Comparison of ENCODE assay signal across 10 cellular contexts in the genomic region with DNA sequence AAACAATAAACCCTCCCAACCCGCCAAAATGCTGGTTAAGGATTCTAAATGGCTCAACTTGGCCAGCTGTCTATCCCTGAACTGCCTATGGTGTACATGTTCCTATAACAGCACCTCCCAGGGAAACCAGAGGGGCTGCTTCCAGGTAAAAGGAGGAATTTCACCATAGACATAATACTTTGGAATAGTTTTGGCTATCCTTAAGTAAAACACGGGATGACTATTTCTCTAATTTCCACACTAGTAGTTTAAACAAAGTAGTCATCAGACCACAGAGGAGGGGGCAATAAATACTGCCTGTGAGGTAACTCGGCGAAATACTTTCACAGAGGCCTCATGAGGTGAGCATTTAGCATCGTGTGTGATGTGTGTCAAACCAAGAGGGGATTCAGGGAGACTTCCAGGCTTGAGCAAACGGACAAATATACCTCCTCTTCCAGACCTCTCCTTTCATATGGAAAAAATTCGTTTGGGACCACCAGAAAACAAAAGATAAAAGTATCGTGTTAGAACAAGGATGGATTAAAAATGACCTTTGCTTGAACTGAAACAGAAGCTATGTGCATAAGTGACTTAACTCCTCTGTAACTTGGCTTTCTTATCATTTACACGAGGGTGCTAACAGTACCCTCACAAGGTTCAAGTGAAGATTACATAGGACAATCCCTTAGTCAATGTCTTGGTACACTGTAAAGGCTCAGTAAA. TPM values are rescaled to one million over a fixed set of nuclear protein-coding genes. Genes with fewer than 3 reads are reported as not detected.
DNase-seq lines count a peak whose midpoint lies in the region; ATAC-seq, FAIRE-seq and TF ChIP-seq lines count a peak whose summit lies in the region.
"Had no signal": no experiment of that assay in that cellular context is flagged by ENCODE, and none has a peak within 500 bp of the region (broad histone marks: within the 10 kb centered on the region; RNA-seq: fewer than 3 reads in every experiment).

No MANE protein-coding gene starts in this region.

- H3K9ac ChIP-seq in kidney (ENCODE audit: low read length in 2 of 2) = peak overlapping the region; percentile 93 to 96

- H3K36me3 ChIP-seq in kidney (ENCODE audit: control insufficient read depth in 1 of 2, insufficient read depth in 2 of 2, low read length in 2 of 2) (no peaks in the 10 kb centered on the region), thoracic aorta (no peaks in the 10 kb centered on the region)

- FAIRE-seq in kidney (lab: Jason Lieb, UNC) = no peak
- FAIRE-seq: endometrium had no signal

- TF ChIP-seq CTCF in kidney (IDR thresholded peaks at IDR 0.05; ENCODE audit: borderline replicate concordance, extremely low read depth, insufficient read depth) (no peak), thoracic aorta (IDR thresholded peaks at IDR 0.05) (no peak)

- H3K4me1 Mint-ChIP-seq in activated CD4-positive, alpha-beta T cell treated with anti-CD3 and anti-CD28 coated beads, Interleukin-2, amount 10 ng/mL, durations not matched to agents 7 days and 5 days = peaks cover 25% of the 10 kb centered on the region
- H3K4me1 Mint-ChIP-seq in activated naive CD8-positive, alpha-beta T cell treated with anti-CD3 and anti-CD28 coated beads, Interleukin-2, amount 10 ng/mL, durations not matched to agents 7 days and 5 days = peaks cover 22% of the 10 kb centered on the region

- H3K27me3 Mint-ChIP-seq in activated CD4-positive, alpha-beta T cell treated with anti-CD3 and anti-CD28 coated beads, Interleukin-2, amount 10 ng/mL, durations not matched to agents 7 days and 5 days = no peaks in the 10 kb centered on the region
- H3K27me3 Mint-ChIP-seq in activated naive CD8-positive, alpha-beta T cell treated with anti-CD3 and anti-CD28 coated beads, Interleukin-2, amount 10 ng/mL, durations not matched to agents 7 days and 5 days = peaks cover 4% of the 10 kb centered on the region

- H3K4me3 Mint-ChIP-seq in activated CD4-positive, alpha-beta T cell treated with anti-CD3 and anti-CD28 coated beads, Interleukin-2, amount 10 ng/mL, durations not matched to agents 7 days and 5 days = peak overlapping the region; percentile 97
- H3K4me3 Mint-ChIP-seq in activated naive CD8-positive, alpha-beta T cell treated with anti-CD3 and anti-CD28 coated beads, Interleukin-2, amount 10 ng/mL, durations not matched to agents 7 days and 5 days = peak overlapping the region; percentile 98

- intact Hi-C loops in kidney (cut with DNase I) = no loop called here

- CTCF ChIA-PET in activated CD4-positive, alpha-beta T cell treated with anti-CD3 and anti-CD28 coated beads, Interleukin-2, amount 10 ng/mL, durations not matched to agents 7 days and 5 days (lab: Charles Lee) = interaction anchor here (0.6 to 1.5 kb wide), 2 partner anchors 11 to 112 kb away, joined by 4 to 5 read pairs; no protein-coding TSS in a partner anchor

- no peak for ATAC-seq in activated naive CD8-positive, alpha-beta T cell treated with anti-CD3 and anti-CD28 coated beads, Interleukin-2, amount 10 ng/mL, durations not matched to agents 7 days and 5 days (ENCODE audit: low read depth)
- ATAC-seq in thoracic aorta (ENCODE audit: insufficient number of reproducible peaks, low FRiP score, low read depth) (no peak), HG03521 (IDR thresholded peaks at IDR 0.05; ENCODE audit: unreplicated experiment) (no peak), HG03432 (IDR thresholded peaks at IDR 0.05; ENCODE audit: unreplicated experiment) (no peak)

- H3K9me3 Mint-ChIP-seq in activated CD4-positive, alpha-beta T cell treated with anti-CD3 and anti-CD28 coated beads, Interleukin-2, amount 10 ng/mL, durations not matched to agents 7 days and 5 days = no peaks in the 10 kb centered on the region
- no peaks in the 10 kb centered on the region for H3K9me3 Mint-ChIP-seq in activated naive CD8-positive, alpha-beta T cell treated with anti-CD3 and anti-CD28 coated beads, Interleukin-2, amount 10 ng/mL, durations not matched to agents 7 days and 5 days

- H3K9me3 ChIP-seq in kidney (ENCODE audit: control insufficient read depth in 1 of 2, low read length in 2 of 2) (no peaks in the 10 kb centered on the region), thoracic aorta (no peaks in the 10 kb centered on the region)

- peak overlapping the region; percentile 99 for H3K27ac Mint-ChIP-seq in activated CD4-positive, alpha-beta T cell treated with anti-CD3 and anti-CD28 coated beads, Interleukin-2, amount 10 ng/mL, durations not matched to agents 7 days and 5 days
- peak overlapping the region; percentile 99 for H3K27ac Mint-ChIP-seq in activated naive CD8-positive, alpha-beta T cell treated with anti-CD3 and anti-CD28 coated beads, Interleukin-2, amount 10 ng/mL, durations not matched to agents 7 days and 5 days

- H3K27ac ChIP-seq in kidney (ENCODE audit: low read depth in 2 of 2, low read length in 2 of 2) (no peak overlapping the region), thoracic aorta (peak overlapping the region; percentile 92 to 96)

- H3K4me1 ChIP-seq in kidney (ENCODE audit: control insufficient read depth in 1 of 2, insufficient read depth in 1 of 2, low read depth in 1 of 2, low read length in 2 of 2) (peaks cover 2 to 15% of the 10 kb centered on the region in 2 donors), thoracic aorta (ENCODE audit: control insufficient read depth in 1 of 2, low read depth in 2 of 2) (peaks cover 9 to 14% of the 10 kb centered on the region in 2 donors)

- H3K36me3 Mint-ChIP-seq in activated CD4-positive, alpha-beta T cell treated with anti-CD3 and anti-CD28 coated beads, Interleukin-2, amount 10 ng/mL, durations not matched to agents 7 days and 5 days (ENCODE audit: low read depth) = peaks cover 16% of the 10 kb centered on the region
- H3K36me3 Mint-ChIP-seq in activated naive CD8-positive, alpha-beta T cell treated with anti-CD3 and anti-CD28 coated beads, Interleukin-2, amount 10 ng/mL, durations not matched to agents 7 days and 5 days = peaks cover 10% of the 10 kb centered on the region

- H3K4me3 ChIP-seq in kidney (ENCODE audit: low read length in 2 of 2) (peak overlapping the region; percentile 93 to 97), thoracic aorta (peak overlapping the region; percentile 86)

- POLR2A ChIA-PET in activated CD4-positive, alpha-beta T cell treated with anti-CD3 and anti-CD28 coated beads, Interleukin-2, amount 10 ng/mL, durations not matched to agents 7 days and 5 days (lab: Charles Lee) = interaction anchor here (0.6 kb wide), 1 partner anchor 42 kb away, joined by 3 read pairs; no protein-coding TSS in a partner anchor
- POLR2A ChIA-PET in activated naive CD8-positive, alpha-beta T cell treated with anti-CD3 and anti-CD28 coated beads, Interleukin-2, amount 10 ng/mL, durations not matched to agents 7 days and 5 days (lab: Charles Lee) = no interaction called here

- no peak for DNase-seq in activated CD4-positive, alpha-beta T cell treated with anti-CD3 and anti-CD28 coated beads, Interleukin-2, amount 10 ng/mL, durations not matched to agents 7 days and 5 days
- no peak for DNase-seq in activated CD4-positive, alpha-beta T cell treated with anti-CD3 and anti-CD28 coated beads, Interleukin-2, amount 50 U/mL, for 48 hours
- DNase-seq in activated naive CD8-positive, alpha-beta T cell treated with anti-CD3 and anti-CD28 coated beads, Interleukin-2, amount 10 ng/mL, durations not matched to agents 7 days and 5 days = no peak
- DNase-seq in kidney (no peak), thoracic aorta (ENCODE audit: low spot score) (no peak), ecto neural progenitor cell (ENCODE audit: low spot score) (no peak)
- DNase-seq: DMS79 had no signal

- no peaks in the 10 kb centered on the region for H3K27me3 ChIP-seq in thoracic aorta (replicated peaks; ENCODE audit: insufficient read depth)

RNA-seq across cellular contexts. Expression of gene XRN2, which starts 1.0 kb away (rescaled TPM):
- total RNA-seq in activated CD4-positive, alpha-beta T cell treated with anti-CD3 and anti-CD28 coated beads, Interleukin-2, amount 10 ng/mL, durations not matched to agents 7 days and 5 days = 10 to 100 TPM; 64.1 to 66.4 TPM
- 10 to 100 TPM; 51.5 to 53.7 TPM for total RNA-seq in activated naive CD8-positive, alpha-beta T cell treated with anti-CD3 and anti-CD28 coated beads, Interleukin-2, amount 10 ng/mL, durations not matched to agents 7 days and 5 days
- total RNA-seq in kidney = 60.9 TPM
- polyA plus RNA-seq in kidney (ENCODE audit: insufficient read depth, low read depth, low replicate concordance) = 22.6 TPM
- total RNA-seq in thoracic aorta = 10 to 100 TPM; 44.7 to 72.2 TPM

Comparison
In these comparisons a context has a peak if more than half of its experiments do, and no peak if none do; other contexts are left out.
1. H3K27ac ChIP-seq: peak in thoracic aorta (2 of 2); none in kidney (0 of 2).